ENCODE assay signal across 15 cellular contexts in the genomic region with DNA sequence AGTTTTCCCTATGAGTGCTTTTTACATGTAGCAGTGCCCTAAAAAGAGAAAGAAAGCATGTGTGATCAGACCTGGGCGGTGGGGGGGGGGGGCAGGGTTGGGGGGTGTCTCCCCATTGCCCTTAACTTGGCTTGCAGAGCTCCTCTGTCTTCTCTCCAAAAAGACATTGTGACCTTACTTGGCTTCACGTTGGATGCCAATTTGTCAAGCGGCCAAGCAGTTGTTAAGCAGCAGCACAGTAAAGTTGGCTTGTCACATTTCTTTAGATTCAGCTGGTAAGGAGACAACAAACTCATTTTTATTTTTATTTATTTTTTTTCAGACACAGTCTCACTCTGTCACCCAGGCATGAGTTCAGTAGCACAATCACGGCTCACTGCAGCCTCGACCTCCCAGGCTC. TPM values are rescaled to one million over a fixed set of nuclear protein-coding genes. Genes with fewer than 3 reads are reported as not detected.
"Had no signal": no experiment of that assay in that cellular context is flagged by ENCODE, and none has a peak within 500 bp of the region (broad histone marks: within the 10 kb centered on the region; RNA-seq: fewer than 3 reads in every experiment).

No MANE protein-coding gene starts in this region.

- H3K4me1 Mint-ChIP-seq: activated naive CD8-positive, alpha-beta T cell treated with anti-CD3 and anti-CD28 coated beads, Interleukin-2, amount 10 ng/mL, durations not matched to agents 7 days and 5 days had no signal

- H3K27me3 Mint-ChIP-seq: activated naive CD8-positive, alpha-beta T cell treated with anti-CD3 and anti-CD28 coated beads, Interleukin-2, amount 10 ng/mL, durations not matched to agents 7 days and 5 days had no signal

- H3K9me3 Mint-ChIP-seq: activated naive CD8-positive, alpha-beta T cell treated with anti-CD3 and anti-CD28 coated beads, Interleukin-2, amount 10 ng/mL, durations not matched to agents 7 days and 5 days; T-helper 1 cell treated with Interleukin-12 subunit alpha and Interleukin-12 subunit beta and Interleukin-4 antibody, amounts not matched to agents 30 μg/mL and 1 μg/mL, for 36 hours had no signal

- DNase-seq: activated CD4-positive, CD25-positive, alpha-beta regulatory T cell treated with anti-CD3 and anti-CD28 coated beads, Interleukin-2, amount 50 U/mL, for 72 hours; aorta; MM.1S; NCI-H1105; NCI-H1436; NCI-H187; NCI-H2081; NCI-H748 treated with DMSO at 0.1 percent for 48 hours; SHP77 treated with DMSO at 0.1 percent for 48 hours had no signal

- H3K4me3 Mint-ChIP-seq: activated CD8-positive, alpha-beta T cell treated with anti-CD3 and anti-CD28 coated beads, Interleukin-2, amount 10 ng/mL, durations not matched to agents 7 days and 5 days; activated naive CD8-positive, alpha-beta T cell treated with anti-CD3 and anti-CD28 coated beads, Interleukin-2, amount 10 ng/mL, durations not matched to agents 7 days and 5 days; T-helper 1 cell treated with Interleukin-12 subunit alpha and Interleukin-12 subunit beta and Interleukin-4 antibody, amounts not matched to agents 30 μg/mL and 1 μg/mL, for 36 hours had no signal

- H3K36me3 Mint-ChIP-seq: activated naive CD8-positive, alpha-beta T cell treated with anti-CD3 and anti-CD28 coated beads, Interleukin-2, amount 10 ng/mL, durations not matched to agents 7 days and 5 days had no signal

- H3K27ac Mint-ChIP-seq: activated CD8-positive, alpha-beta T cell treated with anti-CD3 and anti-CD28 coated beads, Interleukin-2, amount 10 ng/mL, durations not matched to agents 7 days and 5 days; activated naive CD8-positive, alpha-beta T cell treated with anti-CD3 and anti-CD28 coated beads, Interleukin-2, amount 10 ng/mL, durations not matched to agents 7 days and 5 days; T-helper 1 cell treated with Interleukin-12 subunit alpha and Interleukin-12 subunit beta and Interleukin-4 antibody, amounts not matched to agents 30 μg/mL and 1 μg/mL, for 36 hours had no signal

- FAIRE-seq: bronchial epithelial cell, RCC 7860 had no signal

RNA-seq across cellular contexts. Expression of gene ZNF157, which starts 57.3 kb away (rescaled TPM):
- total RNA-seq: bronchial epithelial cell, SK-MEL-5 had no signal
